ENCODE assay signal across 8 cellular contexts in genomic region chr1:43707191-43708005, GRCh38. TPM values are rescaled to one million over a fixed set of nuclear protein-coding genes. Genes with fewer than 3 reads are reported as not detected.
A peak's percentile ranks its signal among the peaks of the same experiment; 100 is the strongest.
DNase-seq lines count a peak whose midpoint lies in the region; ATAC-seq and TF ChIP-seq lines count a peak whose summit lies in the region.

A gene with protein sequence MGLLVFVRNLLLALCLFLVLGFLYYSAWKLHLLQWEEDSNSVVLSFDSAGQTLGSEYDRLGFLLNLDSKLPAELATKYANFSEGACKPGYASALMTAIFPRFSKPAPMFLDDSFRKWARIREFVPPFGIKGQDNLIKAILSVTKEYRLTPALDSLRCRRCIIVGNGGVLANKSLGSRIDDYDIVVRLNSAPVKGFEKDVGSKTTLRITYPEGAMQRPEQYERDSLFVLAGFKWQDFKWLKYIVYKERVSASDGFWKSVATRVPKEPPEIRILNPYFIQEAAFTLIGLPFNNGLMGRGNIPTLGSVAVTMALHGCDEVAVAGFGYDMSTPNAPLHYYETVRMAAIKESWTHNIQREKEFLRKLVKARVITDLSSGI (plus strand): TSS chr1:43707536. CDS start chr1:43736263, 28,727 bp downstream.

- peak; percentile 96 for DNase-seq in GM12865 (ENCODE audit: low read depth)
- peak; percentile 82 for DNase-seq in NCI-H128 (lab: John Stamatoyannopoulos, UW; ENCODE audit: unreplicated experiment)
- DNase-seq in SW 1271 (lab: John Stamatoyannopoulos, UW), result peak; percentile 77
- peak; percentile 86 for DNase-seq in activated naive CD8-positive, alpha-beta T cell treated with anti-CD3 and anti-CD28 coated beads, Interleukin-2, amount 50 U/mL, for 16 hours (ENCODE audit: low read depth, low spot score)
- DNase-seq in cardiac muscle cell (ENCODE audit: low read depth in 1 of 2, low spot score in 1 of 2), result peak; percentile 95 to 96
- peak; percentile 91 to 92 for DNase-seq in trophoblast cell
- DNase-seq in tibial nerve (ENCODE audit: low spot score in 2 of 2), result peak; percentile 81

- peak within 1 kb of the TSS; percentile 58 for H3K4me3 ChIP-seq in GM12865 (ENCODE audit: low read depth, low read length)
- peak within 1 kb of the TSS; percentile 88 for H3K4me3 ChIP-seq in cardiac muscle cell
- peak within 1 kb of the TSS; percentile 96 for H3K4me3 ChIP-seq in trophoblast cell (ENCODE audit: low read depth, low read length)
- peak within 1 kb of the TSS; percentile 62 to 94 (median 86) for H3K4me3 ChIP-seq in tibial nerve

- peak within 1 kb of the TSS; percentile 24 for H3K14ac ChIP-seq in trophoblast cell (ENCODE audit: low read length)

- no peak within 1 kb of the TSS for H2AK5ac ChIP-seq in trophoblast cell (ENCODE audit: low read length)

- H2BK120ac ChIP-seq in trophoblast cell (ENCODE audit: insufficient read depth, low read length, poor library complexity), result no peak within 1 kb of the TSS

- peak within 1 kb of the TSS; percentile 58 for H4K91ac ChIP-seq in trophoblast cell (ENCODE audit: low read depth, low read length)

- H3K27ac ChIP-seq in cardiac muscle cell (peak within 1 kb of the TSS; percentile 91), trophoblast cell (ENCODE audit: low read depth, low read length) (peak within 1 kb of the TSS; percentile 6), tibial nerve (peak within 1 kb of the TSS; percentile 58 to 86 (median 66))

- TF ChIP-seq CTCF in GM12865 (IDR thresholded peaks at IDR 0.05; ENCODE audit: insufficient read depth, low read depth, low read length, missing control alignments) (no peak), cardiac muscle cell (IDR thresholded peaks at IDR 0.05; ENCODE audit: low read depth, low read length) (no peak), tibial nerve (IDR thresholded peaks at IDR 0.05) (peak in 2 of 5 experiments; percentile 31 to 40)

- peaks cover 6% of the 10 kb centered on the region for H3K4me1 ChIP-seq in cardiac muscle cell (ENCODE audit: low read depth)
- H3K4me1 ChIP-seq in trophoblast cell (ENCODE audit: control insufficient read depth in 1 of 2, insufficient read depth in 2 of 2, low read length in 2 of 2), result peaks cover 2 to 4% of the 10 kb centered on the region in 2 experiments
- peaks cover 0 to 28% (median 7%) of the 10 kb centered on the region in 4 donors for H3K4me1 ChIP-seq in tibial nerve

- H2AFZ ChIP-seq in trophoblast cell (ENCODE audit: insufficient read depth, low read length, poor library complexity), result peak within 1 kb of the TSS; percentile 86

- no peak within 1 kb of the TSS for H2BK5ac ChIP-seq in trophoblast cell (ENCODE audit: low read depth, low read length, poor library complexity)

- peak within 1 kb of the TSS; percentile 10 for H3K4ac ChIP-seq in trophoblast cell (ENCODE audit: low read depth, low read length)

- peak within 1 kb of the TSS; percentile 73 for H3K4me2 ChIP-seq in trophoblast cell (ENCODE audit: low read length)

- H3K79me2 ChIP-seq in trophoblast cell (ENCODE audit: control insufficient read depth, insufficient read depth, low read length, poor library complexity), result peaks cover 2% of the 10 kb centered on the region

- H3K36me3 ChIP-seq in cardiac muscle cell, result peaks cover 16% of the 10 kb centered on the region
- H3K36me3 ChIP-seq in trophoblast cell (ENCODE audit: control insufficient read depth in 1 of 2, insufficient read depth in 2 of 2, low read length in 2 of 2), result peaks cover 19 to 24% of the 10 kb centered on the region in 2 experiments
- peaks cover 0 to 41% (median 0%) of the 10 kb centered on the region in 3 donors for H3K36me3 ChIP-seq in tibial nerve

- ATAC-seq in HG02678 (IDR thresholded peaks at IDR 0.05; ENCODE audit: unreplicated experiment), result peak; percentile 95

- no peak within 1 kb of the TSS for H3K23ac ChIP-seq in trophoblast cell (ENCODE audit: low read length)

- peak within 1 kb of the TSS; percentile 84 for H3K9ac ChIP-seq in trophoblast cell (ENCODE audit: low read length)

- H4K12ac ChIP-seq in trophoblast cell (ENCODE audit: low read depth, low read length), result peak within 1 kb of the TSS; percentile 13

- peak; percentile 8 to 62 for TF ChIP-seq POLR2A in tibial nerve (IDR thresholded peaks at IDR 0.05)

- peaks cover 6% of the 10 kb centered on the region for H3K79me1 ChIP-seq in trophoblast cell (ENCODE audit: low read length)

- H4K8ac ChIP-seq in trophoblast cell (ENCODE audit: low read depth, low read length), result peak within 1 kb of the TSS; percentile 79

- H3K9me3 ChIP-seq in cardiac muscle cell (ENCODE audit: low read depth) (no peaks in the 10 kb centered on the region), trophoblast cell (ENCODE audit: insufficient read depth, low read depth, low read length) (peaks cover 2% of the 10 kb centered on the region), tibial nerve (no peaks in the 10 kb centered on the region)

- no peak within 1 kb of the TSS for H3K18ac ChIP-seq in trophoblast cell (ENCODE audit: low read length)

- no CpG with 5 or more reads among the region's 102 CpGs for WGBS in trophoblast cell (ENCODE audit: extremely low coverage, insufficient coverage, insufficient read length)
- WGBS in tibial nerve, 2 donors, result 0% methylated on average over 11 to 69 of the region's 102 CpGs

- H3K27me3 ChIP-seq in cardiac muscle cell (no peaks in the 10 kb centered on the region), trophoblast cell (ENCODE audit: insufficient read depth, low read length) (no peaks in the 10 kb centered on the region), tibial nerve (no peaks in the 10 kb centered on the region)

- H2BK12ac ChIP-seq in trophoblast cell (ENCODE audit: low read length), result no peak within 1 kb of the TSS

- TF ChIP-seq EP300 in tibial nerve (IDR thresholded peaks at IDR 0.05), result peak in 1 of 2 donors; percentile 56

RNA-seq across cellular contexts. Expression of the gene that starts here (rescaled TPM):
- total RNA-seq in cardiac muscle cell (27.8 and 34.7 TPM in 2 replicates), tibial nerve (10 to 100 TPM; 20.7 to 27.0 (median 24.1) TPM)
- 35.6 and 35.7 TPM in 2 replicates for polyA plus RNA-seq in cardiac muscle cell
- 3.6 and 4.8 TPM in 2 replicates for polyA plus RNA-seq in trophoblast cell (2013)

Comparison
In these comparisons a context has a peak if more than half of its experiments do, and no peak if none do; other contexts are left out.
1. Peak in every context shown above with its lines: DNase-seq, ATAC-seq, H3K4me3 ChIP-seq and H3K27ac ChIP-seq.
2. H3K27ac ChIP-seq: peak in every context shown above with its lines; median percentile 91 in cardiac muscle cell; 66 in tibial nerve; 6 in trophoblast cell.